In genomic region chr6:99746261-99746895, GRCh38 we compare ENCODE assay signal across 1 cellular context.
TF ChIP-seq lines count a peak whose summit lies in the region.

No MANE protein-coding gene starts in this region.

TF ChIP-seq in IMR-90, 13 proteins besides CTCF, POLR2A, EP300 and RAD21 (continued from another document):
- TF ChIP-seq ELK1 (IDR thresholded peaks at IDR 0.05; ENCODE audit: borderline replicate concordance, low read depth, low read length) = no peak
